ENCODE assay signal across 8 cellular contexts in the genomic region with DNA sequence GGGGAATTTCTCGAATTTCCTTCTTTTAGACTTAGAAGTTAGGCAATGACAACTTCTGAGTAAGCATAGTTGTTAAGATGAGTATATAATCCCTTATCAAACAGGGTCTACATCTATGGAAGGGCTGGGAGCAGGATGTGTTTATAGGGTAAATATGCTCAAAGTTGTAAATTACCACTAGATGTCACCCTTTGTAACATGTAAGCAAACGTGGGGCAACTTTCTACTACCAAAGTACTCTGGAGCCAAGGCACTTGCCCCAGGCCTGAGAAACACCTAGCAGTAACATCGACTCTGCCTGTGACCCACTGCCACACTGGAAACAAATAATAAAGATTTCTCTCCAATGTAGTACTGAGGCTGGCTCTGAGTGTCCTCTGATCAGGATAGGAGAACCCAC.
DNase-seq lines count a peak whose midpoint lies in the region; ATAC-seq and TF ChIP-seq lines count a peak whose summit lies in the region.

No MANE protein-coding gene starts in this region.

- peak; percentile 73 for ATAC-seq in Right ventricle myocardium superior (ENCODE audit: poor library complexity)

- 18 to 20% methylated on average over 3 of the region's 3 CpGs for WGBS in thyroid gland, 2 donors

- H3K27ac ChIP-seq in HEK293 (ENCODE audit: extremely low read depth, low read depth, low read length), result no peak overlapping the region
- no peak overlapping the region for H3K27ac ChIP-seq in MM.1S (ENCODE audit: low read length)
- H3K27ac ChIP-seq in SU-DHL-6 (ENCODE audit: low read depth, low read length), result no peak overlapping the region
- H3K27ac ChIP-seq in thyroid gland, result no peak overlapping the region

- in situ Hi-C loops in GM13977 (cut with MboI; ENCODE audit: low pct_unique_long_range_greater_than_20kb, low sequenced_read_pairs, unreplicated experiment), result loop anchor here (25.0 kb wide), 1 partner anchor 516 kb away; no protein-coding TSS in a partner anchor

- peak; percentile 45 for TF ChIP-seq CTCF in GM13977 (IDR thresholded peaks at IDR 0.05; ENCODE audit: extremely low read depth, insufficient read depth, missing control alignments)
- no peak for TF ChIP-seq CTCF in HEK293 (tag by site-specific recombination; IDR thresholded peaks at IDR 0.05)
- TF ChIP-seq CTCF in MM.1S (IDR thresholded peaks at IDR 0.05; ENCODE audit: low read length), result peak; percentile 53
- TF ChIP-seq CTCF in SU-DHL-6 (IDR thresholded peaks at IDR 0.05; ENCODE audit: insufficient read depth, low read length, poor library complexity, severe bottlenecking), result peak; percentile 14
- TF ChIP-seq CTCF in thyroid gland (IDR thresholded peaks at IDR 0.05), result peak in 4 of 6 experiments; percentile 29 to 55 (median 46)

- POLR2A ChIA-PET in HEK293 (lab: Yijun Ruan, JAX), result no interaction called here

- no peaks in the 10 kb centered on the region for H3K79me2 ChIP-seq in MM.1S (ENCODE audit: low read length)
- no peaks in the 10 kb centered on the region for H3K79me2 ChIP-seq in SU-DHL-6 (ENCODE audit: insufficient read depth, low read length)

- TF ChIP-seq POLR2A in thyroid gland (IDR thresholded peaks at IDR 0.05), result no peak

- CTCF ChIA-PET in HEK293 (lab: Yijun Ruan, JAX), result interaction anchor here (0.6 kb wide), 2 partner anchors 558 to 1676 kb away, joined by 3 read pairs; no protein-coding TSS in a partner anchor

- H3K27me3 ChIP-seq in MM.1S (replicated peaks; ENCODE audit: insufficient read depth, low read length) (no peaks in the 10 kb centered on the region), SU-DHL-6 (ENCODE audit: low read length) (no peaks in the 10 kb centered on the region), thyroid gland (no peaks in the 10 kb centered on the region)

- DNase-seq in GM13977 (ENCODE audit: low spot score) (peak; percentile 25), MM.1S (peak; percentile 80), Right ventricle myocardium superior (no peak), thyroid gland (peak; percentile 7 to 15), NCI-H524 treated with DMSO at 0.1 percent for 48 hours (lab: John Stamatoyannopoulos, UW) (no peak)
- no peak for DNase-seq in stimulated activated CD4-positive, alpha-beta T cell treated with anti-CD3 and anti-CD28 coated beads, Interleukin-4, amount 100 ng/mL, for 24 hours

- H3K4me2 ChIP-seq in MM.1S (ENCODE audit: low read depth, low read length) (no peak overlapping the region), SU-DHL-6 (ENCODE audit: low read depth, low read length, poor library complexity, severe bottlenecking) (no peak overlapping the region)

- H4K20me1 ChIP-seq in MM.1S (ENCODE audit: insufficient read depth, low read length) (no peaks in the 10 kb centered on the region), SU-DHL-6 (ENCODE audit: low read depth, low read length) (no peaks in the 10 kb centered on the region)

- H3K9me3 ChIP-seq in HEK293 (ENCODE audit: control insufficient read depth, insufficient read depth, low read depth, low read length) (no peaks in the 10 kb centered on the region), MM.1S (replicated peaks; ENCODE audit: insufficient read depth, low read length) (no peaks in the 10 kb centered on the region), SU-DHL-6 (ENCODE audit: insufficient read depth, low read length) (no peaks in the 10 kb centered on the region), thyroid gland (no peaks in the 10 kb centered on the region)

- intact Hi-C loops in Right ventricle myocardium superior (cut with DNase I) (loop anchor here (5.0 kb wide), 1 partner anchor 526 kb away; no protein-coding TSS in a partner anchor), thyroid gland (cut with DNase I) (loop anchor here (10.0 kb wide), 1 partner anchor 524 kb away; no protein-coding TSS in a partner anchor)

- H3K9me2 ChIP-seq in MM.1S (replicated peaks; ENCODE audit: insufficient read depth, low read length), result no peaks in the 10 kb centered on the region
- no peaks in the 10 kb centered on the region for H3K9me2 ChIP-seq in SU-DHL-6 (replicated peaks; ENCODE audit: insufficient read depth, low read length)

- H3K4me3 ChIP-seq in HEK293 (ENCODE audit: low read depth, low read length), result no peak overlapping the region
- no peak overlapping the region for H3K4me3 ChIP-seq in MM.1S (ENCODE audit: low read length)
- no peak overlapping the region for H3K4me3 ChIP-seq in SU-DHL-6 (ENCODE audit: insufficient read depth, low read length, poor library complexity, severe bottlenecking)
- no peak overlapping the region for H3K4me3 ChIP-seq in thyroid gland (replicated peaks in 1 of 3)

- H3K4me1 ChIP-seq in HEK293 (ENCODE audit: control insufficient read depth, insufficient read depth, low read length) (no peaks in the 10 kb centered on the region), MM.1S (ENCODE audit: low read length) (no peaks in the 10 kb centered on the region), thyroid gland (no peaks in the 10 kb centered on the region)

- H3F3A ChIP-seq in MM.1S (ENCODE audit: insufficient read depth, low read length), result no peaks in the 10 kb centered on the region
- no peaks in the 10 kb centered on the region for H3F3A ChIP-seq in SU-DHL-6 (ENCODE audit: insufficient read depth)

- H3K9ac ChIP-seq in MM.1S (ENCODE audit: low read length) (no peak overlapping the region), SU-DHL-6 (ENCODE audit: low read length) (no peak overlapping the region)

- H2AFZ ChIP-seq in MM.1S (ENCODE audit: low read length) (no peak overlapping the region; the same call in 1 of the 2 replicates), SU-DHL-6 (ENCODE audit: low read depth, low read length, severe bottlenecking) (no peak overlapping the region)

- no peaks in the 10 kb centered on the region for H3K36me3 ChIP-seq in HEK293 (ENCODE audit: control insufficient read depth in 2 of 2, insufficient read depth in 1 of 2, low read length in 2 of 2)
- H3K36me3 ChIP-seq in MM.1S (replicated peaks; ENCODE audit: insufficient read depth, low read length), result no peaks in the 10 kb centered on the region
- H3K36me3 ChIP-seq in SU-DHL-6 (ENCODE audit: low read length), result no peaks in the 10 kb centered on the region
- no peaks in the 10 kb centered on the region for H3K36me3 ChIP-seq in thyroid gland

TF ChIP-seq in HEK293, 187 proteins besides CTCF, POLR2A, EP300 and RAD21:
- TF ChIP-seq ZNF654 (tag by site-specific recombination; IDR thresholded peaks at IDR 0.05; ENCODE audit: low read depth) (peak; percentile 21; the same call in 1 of the 2 replicates), ZNF658 (tag by site-specific recombination; IDR thresholded peaks at IDR 0.05) (no peak)
TF ChIP-seq in HEK293: peak in this region for 1.

Comparison
In these comparisons a context has a peak if more than half of its experiments do, and no peak if none do; other contexts are left out.
1. DNase-seq: peak in GM13977 (single experiment), MM.1S (single experiment) and thyroid gland (2 of 2); none in Right ventricle myocardium superior (single experiment), NCI-H524 treated with DMSO at 0.1 percent for 48 hours (single experiment) and stimulated activated CD4-positive, alpha-beta T cell treated with anti-CD3 and anti-CD28 coated beads, Interleukin-4, amount 100 ng/mL, for 24 hours (single experiment).